30 cellular contexts compared by ENCODE assay signal in the genomic region with DNA sequence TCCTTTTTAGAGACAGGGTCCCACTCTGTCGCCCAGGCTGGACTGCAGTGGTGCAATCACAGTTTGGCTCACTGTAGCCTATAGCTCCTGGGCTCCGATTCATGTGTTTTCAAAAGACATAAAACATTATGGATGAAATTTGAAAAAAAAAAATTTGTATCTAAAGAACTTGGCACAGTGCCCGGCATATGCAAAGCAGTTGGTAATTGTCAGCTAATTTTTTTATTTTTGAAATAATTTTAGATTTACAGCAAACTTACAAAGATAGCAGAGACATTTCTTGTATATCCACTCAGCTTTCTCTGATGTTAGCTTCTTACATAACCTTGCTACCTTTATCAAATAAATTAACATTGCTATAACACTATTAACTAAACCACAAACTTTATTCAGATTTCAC.
"Had no signal": no experiment of that assay in that cellular context is flagged by ENCODE, and none has a peak within 500 bp of the region (broad histone marks: within the 10 kb centered on the region; RNA-seq: fewer than 3 reads in every experiment).

No MANE protein-coding gene starts in this region.

- H3K36me3 ChIP-seq: ascending aorta, SJSA1 had no signal

- H3K27ac Mint-ChIP-seq: activated CD8-positive, alpha-beta memory T cell treated with anti-CD3 and anti-CD28 coated beads, Interleukin-2, amount 10 ng/mL, durations not matched to agents 7 days and 5 days; activated naive CD4-positive, alpha-beta T cell treated with anti-CD3 and anti-CD28 coated beads, Interleukin-2, amount 50 U/mL, for 72 hours; activated naive CD8-positive, alpha-beta T cell treated with anti-CD3 and anti-CD28 coated beads, Interleukin-2, amount 50 U/mL, for 24 hours; activated T-cell treated with anti-CD3 and anti-CD28 coated beads, Interleukin-2, amount 50 U/mL, for 24 hours; activated T-helper 1 cell treated with anti-CD3 and anti-CD28 coated beads, Interleukin-12 subunit alpha, Interleukin-12 subunit beta, Interleukin-2, Interleukin-4 antibody, amounts not matched to agents 30 ng/mL and 10 ng/mL and 1 ng/mL, durations not matched to agents 14 hours and 24 hours and 36 hours; T-helper 17 cell; WTC11 had no signal

- DNase-seq: activated CD4-positive, alpha-beta T cell treated with anti-CD3 and anti-CD28 coated beads for 48 hours; activated CD4-positive, alpha-beta T cell treated with anti-CD3 and anti-CD28 coated beads, Interleukin-2, amount 50 U/mL, for 4 hours; activated CD4-positive, CD25-positive, alpha-beta regulatory T cell treated with anti-CD3 and anti-CD28 coated beads, Interleukin-2, amount 50 U/mL, for 72 hours; activated CD8-positive, alpha-beta memory T cell treated with anti-CD3 and anti-CD28 coated beads, Interleukin-2, amount 10 ng/mL, durations not matched to agents 7 days and 5 days; activated effector memory CD4-positive, alpha-beta T cell treated with anti-CD3 and anti-CD28 coated beads, Interleukin-2, amount 50 U/mL, for 16 hours; activated naive CD4-positive, alpha-beta T cell treated with Interleukin-2 at 50 U/mL for 16 hours; activated naive CD8-positive, alpha-beta T cell treated with anti-CD3 and anti-CD28 coated beads, Interleukin-2, amount 50 U/mL, for 24 hours; activated T-cell treated with anti-CD3 and anti-CD28 coated beads, Interleukin-2, amount 50 U/mL, for 24 hours; amniotic stem cell; cortex of kidney; KG1; NCI-H1105 treated with DMSO at 0.1 percent for 48 hours; NCI-H1436 treated with DMSO at 0.1 percent for 48 hours; NCI-H1930; NCI-H2107; NCI-H524; NCI-H774; NK-92 treated with Interleukin-12 subunit alpha and Interleukin-12 subunit beta, amount 100 ng/mL, for 24 hours; OCI-M1; SHP77; T-helper 17 cell; T-helper 9 cell had no signal

- ATAC-seq: activated CD8-positive, alpha-beta memory T cell treated with anti-CD3 and anti-CD28 coated beads, Interleukin-2, amount 10 ng/mL, durations not matched to agents 7 days and 5 days; activated naive CD4-positive, alpha-beta T cell treated with anti-CD3 and anti-CD28 coated beads, Interleukin-2, amount 50 U/mL, for 72 hours; activated naive CD8-positive, alpha-beta T cell treated with anti-CD3 and anti-CD28 coated beads, Interleukin-2, amount 50 U/mL, for 24 hours; T-helper 17 cell; WTC11 had no signal

- FAIRE-seq: RCC 7860 had no signal

- H3K4me1 ChIP-seq: ascending aorta, SJSA1 had no signal

- H3K27ac ChIP-seq: ascending aorta, SJSA1 had no signal

- H3K9me3 Mint-ChIP-seq: activated naive CD4-positive, alpha-beta T cell treated with anti-CD3 and anti-CD28 coated beads, Interleukin-2, amount 50 U/mL, for 72 hours; activated naive CD8-positive, alpha-beta T cell treated with anti-CD3 and anti-CD28 coated beads, Interleukin-2, amount 50 U/mL, for 24 hours; activated T-cell treated with anti-CD3 and anti-CD28 coated beads, Interleukin-2, amount 50 U/mL, for 24 hours; activated T-helper 1 cell treated with anti-CD3 and anti-CD28 coated beads, Interleukin-12 subunit alpha, Interleukin-12 subunit beta, Interleukin-2, Interleukin-4 antibody, amounts not matched to agents 30 ng/mL and 10 ng/mL and 1 ng/mL, durations not matched to agents 14 hours and 24 hours and 36 hours; central memory CD8-positive, alpha-beta T cell; WTC11 had no signal

- H3K4me3 ChIP-seq: ascending aorta, SJSA1 had no signal

- H3K9me3 ChIP-seq: ascending aorta, SJSA1 had no signal

- H3K4me3 Mint-ChIP-seq: activated CD8-positive, alpha-beta memory T cell treated with anti-CD3 and anti-CD28 coated beads, Interleukin-2, amount 10 ng/mL, durations not matched to agents 7 days and 5 days; activated naive CD8-positive, alpha-beta T cell treated with anti-CD3 and anti-CD28 coated beads, Interleukin-2, amount 50 U/mL, for 24 hours; activated T-cell treated with anti-CD3 and anti-CD28 coated beads, Interleukin-2, amount 50 U/mL, for 24 hours; activated T-helper 1 cell treated with anti-CD3 and anti-CD28 coated beads, Interleukin-12 subunit alpha, Interleukin-12 subunit beta, Interleukin-2, Interleukin-4 antibody, amounts not matched to agents 30 ng/mL and 10 ng/mL and 1 ng/mL, durations not matched to agents 14 hours and 24 hours and 36 hours; brain; central memory CD8-positive, alpha-beta T cell; T-helper 17 cell; WTC11 had no signal

- H3K27me3 ChIP-seq: ascending aorta, SJSA1 had no signal

- H3K27me3 Mint-ChIP-seq: activated CD8-positive, alpha-beta memory T cell treated with anti-CD3 and anti-CD28 coated beads, Interleukin-2, amount 10 ng/mL, durations not matched to agents 7 days and 5 days; activated naive CD8-positive, alpha-beta T cell treated with anti-CD3 and anti-CD28 coated beads, Interleukin-2, amount 50 U/mL, for 24 hours; activated T-cell treated with anti-CD3 and anti-CD28 coated beads, Interleukin-2, amount 50 U/mL, for 24 hours; central memory CD8-positive, alpha-beta T cell; T-helper 17 cell had no signal

- H3K4me1 Mint-ChIP-seq: activated CD8-positive, alpha-beta memory T cell treated with anti-CD3 and anti-CD28 coated beads, Interleukin-2, amount 10 ng/mL, durations not matched to agents 7 days and 5 days; activated naive CD8-positive, alpha-beta T cell treated with anti-CD3 and anti-CD28 coated beads, Interleukin-2, amount 50 U/mL, for 24 hours; brain; central memory CD8-positive, alpha-beta T cell had no signal

- H3K36me3 Mint-ChIP-seq: activated CD8-positive, alpha-beta memory T cell treated with anti-CD3 and anti-CD28 coated beads, Interleukin-2, amount 10 ng/mL, durations not matched to agents 7 days and 5 days; activated naive CD4-positive, alpha-beta T cell treated with anti-CD3 and anti-CD28 coated beads, Interleukin-2, amount 50 U/mL, for 72 hours; brain; WTC11 had no signal
